In genomic region chr14:81315344-81315743, GRCh38 we compare ENCODE assay signal across 16 cellular contexts.
DNase-seq lines count a peak whose midpoint lies in the region; ATAC-seq and TF ChIP-seq lines count a peak whose summit lies in the region.
"Had no signal": no experiment of that assay in that cellular context is flagged by ENCODE, and none has a peak within 500 bp of the region (broad histone marks: within the 10 kb centered on the region; RNA-seq: fewer than 3 reads in every experiment).

No MANE protein-coding gene starts in this region.

- H3K4me1 Mint-ChIP-seq in glutamatergic neuron (ENCODE audit: low read depth, unreplicated experiment): peaks cover 57% of the 10 kb centered on the region
- H3K4me1 Mint-ChIP-seq: activated CD4-positive, alpha-beta T cell treated with anti-CD3 and anti-CD28 coated beads for 36 hours; T-helper 17 cell had no signal

- H3K4me1 ChIP-seq in HUES48 (ENCODE audit: control insufficient read depth, insufficient read depth, low read length) (peaks cover 55% of the 10 kb centered on the region), neuronal stem cell (ENCODE audit: control insufficient read depth in 2 of 2, insufficient read depth in 1 of 2, low read depth in 1 of 2, low read length in 2 of 2) (peaks cover 24 to 36% of the 10 kb centered on the region in 2 donors), gastrocnemius medialis (peaks cover 12 to 25% of the 10 kb centered on the region in 2 donors)

- H3K36me3 Mint-ChIP-seq in glutamatergic neuron (ENCODE audit: unreplicated experiment): peaks cover 6% of the 10 kb centered on the region
- H3K36me3 Mint-ChIP-seq in activated naive CD4-positive, alpha-beta T cell treated with anti-CD3 and anti-CD28 coated beads, Interleukin-2, amount 50 U/mL, for 72 hours: no peaks in the 10 kb centered on the region

- DNase-seq in NCI-H748 treated with DMSO at 0.1 percent for 48 hours (lab: John Stamatoyannopoulos, UW) (peak; percentile 56), glutamatergic neuron (no peak), neuronal stem cell (ENCODE audit: low spot score) (peak; percentile 57), HuH-7.5 (ENCODE audit: low spot score) (no peak), gastrocnemius medialis (no peak)
- no peak for DNase-seq in activated naive CD4-positive, alpha-beta T cell treated with anti-CD3 and anti-CD28 coated beads, Interleukin-2, amount 50 U/mL, for 72 hours (ENCODE audit: low spot score in 2 of 2)
- DNase-seq: activated CD4-positive, alpha-beta T cell treated with anti-CD3 and anti-CD28 coated beads for 36 hours; activated T-cell treated with anti-CD3 and anti-CD28 coated beads, Interleukin-2, amount 50 U/mL, for 4 hours; DMS79; RPMI8226; T-helper 17 cell had no signal

- no peak overlapping the region for H3K4me3 Mint-ChIP-seq in glutamatergic neuron (ENCODE audit: unreplicated experiment)
- H3K4me3 Mint-ChIP-seq: activated CD4-positive, alpha-beta T cell treated with anti-CD3 and anti-CD28 coated beads for 36 hours; activated T-cell treated with anti-CD3 and anti-CD28 coated beads, Interleukin-2, amount 50 U/mL, for 4 hours; B cell; T-helper 17 cell had no signal

- H4K8ac ChIP-seq in neuronal stem cell (ENCODE audit: low read depth, low read length): no peak overlapping the region

- H3K9me3 Mint-ChIP-seq in glutamatergic neuron (ENCODE audit: unreplicated experiment): peaks cover 11% of the 10 kb centered on the region
- no peaks in the 10 kb centered on the region for H3K9me3 Mint-ChIP-seq in activated naive CD4-positive, alpha-beta T cell treated with anti-CD3 and anti-CD28 coated beads, Interleukin-2, amount 50 U/mL, for 72 hours
- H3K9me3 Mint-ChIP-seq: activated T-cell treated with anti-CD3 and anti-CD28 coated beads, Interleukin-2, amount 50 U/mL, for 4 hours had no signal

- no peak overlapping the region for H2AFZ ChIP-seq in neuronal stem cell (ENCODE audit: low read length)

- no peak overlapping the region for H2BK120ac ChIP-seq in neuronal stem cell (ENCODE audit: low read depth, low read length)

- TF ChIP-seq CTCF in glutamatergic neuron (IDR thresholded peaks at IDR 0.05; ENCODE audit: partially characterized antibody, unreplicated experiment) (no peak), gastrocnemius medialis (IDR thresholded peaks at IDR 0.05 in 4 of 5, conservative IDR thresholded peaks at IDR 0.05 in 1 of 5) (no peak)

- ATAC-seq in gastrocnemius medialis (no peak), GM18907 (IDR thresholded peaks at IDR 0.05; ENCODE audit: unreplicated experiment) (no peak)
- no peak for ATAC-seq in activated naive CD4-positive, alpha-beta T cell treated with anti-CD3 and anti-CD28 coated beads, Interleukin-2, amount 50 U/mL, for 72 hours
- ATAC-seq: activated CD4-positive, alpha-beta T cell treated with anti-CD3 and anti-CD28 coated beads for 36 hours; activated T-cell treated with anti-CD3 and anti-CD28 coated beads, Interleukin-2, amount 50 U/mL, for 4 hours; T-helper 17 cell had no signal

- no peak overlapping the region for H3K4ac ChIP-seq in neuronal stem cell (ENCODE audit: low read length)

- H3K27me3 ChIP-seq in HUES48 (ENCODE audit: control insufficient read depth, insufficient read depth, low read length) (no peaks in the 10 kb centered on the region), neuronal stem cell (ENCODE audit: control insufficient read depth in 3 of 3, insufficient read depth in 3 of 3, low read depth in 1 of 3, low read length in 3 of 3) (no peaks in the 10 kb centered on the region), gastrocnemius medialis (no peaks in the 10 kb centered on the region)
- H3K27me3 ChIP-seq: tibial nerve had no signal

- H3K18ac ChIP-seq in neuronal stem cell (ENCODE audit: low read length): no peak overlapping the region

- no peak overlapping the region for H4K91ac ChIP-seq in neuronal stem cell (ENCODE audit: low read depth, low read length, poor library complexity)

- peak overlapping the region; percentile 94 for H3K27ac ChIP-seq in HUES48 (ENCODE audit: low read depth, low read length)
- peak overlapping the region; percentile 44 for H3K27ac ChIP-seq in neuronal stem cell (replicated peaks; ENCODE audit: low read length)
- no peak overlapping the region for H3K27ac ChIP-seq in gastrocnemius medialis
- H3K27ac ChIP-seq: coronary artery had no signal

- no CpG with 5 or more reads among the region's 5 CpGs for WGBS in neuronal stem cell (ENCODE audit: extremely low coverage in 2 of 2, insufficient read length in 2 of 2, insufficient replicate concordance in 1 of 2), 2 donors

- H2BK5ac ChIP-seq in neuronal stem cell (ENCODE audit: low read length): no peak overlapping the region

- H3K36me3 ChIP-seq in HUES48 (ENCODE audit: control insufficient read depth, insufficient read depth, low read length) (no peaks in the 10 kb centered on the region), neuronal stem cell (replicated peaks in 1 of 2; ENCODE audit: control insufficient read depth in 2 of 2, insufficient read depth in 2 of 2, low read length in 2 of 2) (no peaks in the 10 kb centered on the region), gastrocnemius medialis (no peaks in the 10 kb centered on the region)
- H3K36me3 ChIP-seq: tibial nerve had no signal

- H3K4me2 ChIP-seq in neuronal stem cell (ENCODE audit: insufficient read depth, low read length, poor library complexity, severe bottlenecking): peak overlapping the region; percentile 47

- no peak overlapping the region for H2BK15ac ChIP-seq in neuronal stem cell (ENCODE audit: low read length)

- H3K27ac Mint-ChIP-seq in glutamatergic neuron (ENCODE audit: unreplicated experiment): peak overlapping the region; percentile 78
- H3K27ac Mint-ChIP-seq in activated naive CD4-positive, alpha-beta T cell treated with anti-CD3 and anti-CD28 coated beads, Interleukin-2, amount 50 U/mL, for 72 hours: no peak overlapping the region
- H3K27ac Mint-ChIP-seq: activated CD4-positive, alpha-beta T cell treated with anti-CD3 and anti-CD28 coated beads for 36 hours; B cell; T-helper 17 cell had no signal

- no peak overlapping the region for H3K23ac ChIP-seq in neuronal stem cell (ENCODE audit: low read depth, low read length, poor library complexity)

- H3K9ac ChIP-seq in HUES48 (ENCODE audit: low read depth, low read length): peak overlapping the region; percentile 59; the same call in 1 of the 2 replicates
- no peak overlapping the region for H3K9ac ChIP-seq in neuronal stem cell (ENCODE audit: low read depth, low read length, poor library complexity)

- H3K14ac ChIP-seq in neuronal stem cell (ENCODE audit: low read length): no peak overlapping the region

- TF ChIP-seq POLR2A in gastrocnemius medialis (IDR thresholded peaks at IDR 0.05): no peak

- intact Hi-C loops in gastrocnemius medialis (cut with DNase I; ENCODE audit: low total_unique reads): no loop called here

- peak overlapping the region; percentile 21; the same call in 1 of the 2 replicates for H3K4me3 ChIP-seq in HUES48 (ENCODE audit: low read depth, low read length)
- no peak overlapping the region for H3K4me3 ChIP-seq in neuronal stem cell (ENCODE audit: low read length in 2 of 2)
- no peak overlapping the region for H3K4me3 ChIP-seq in gastrocnemius medialis
- H3K4me3 ChIP-seq: coronary artery, tibial nerve had no signal

- H3K79me1 ChIP-seq in neuronal stem cell (ENCODE audit: low read depth, low read length): no peaks in the 10 kb centered on the region

- no peak overlapping the region for H2BK12ac ChIP-seq in neuronal stem cell (ENCODE audit: low read length)

- peaks cover 5% of the 10 kb centered on the region for H3K27me3 Mint-ChIP-seq in glutamatergic neuron (ENCODE audit: unreplicated experiment)
- H3K27me3 Mint-ChIP-seq: activated CD4-positive, alpha-beta T cell treated with anti-CD3 and anti-CD28 coated beads for 36 hours had no signal

- no peak overlapping the region for H2AK5ac ChIP-seq in neuronal stem cell (ENCODE audit: low read depth, low read length)

- in situ Hi-C loops in gastrocnemius medialis (cut with MboI; ENCODE audit: low sequenced_read_pairs in 4 of 4): no loop called here

- no peaks in the 10 kb centered on the region for H3K9me3 ChIP-seq in HUES48 (ENCODE audit: control insufficient read depth, insufficient read depth, low read length)
- H3K9me3 ChIP-seq in neuronal stem cell (replicated peaks in 1 of 2; ENCODE audit: control insufficient read depth in 2 of 2, insufficient read depth in 1 of 2, low read depth in 1 of 2, low read length in 2 of 2): peaks cover 2 to 10% of the 10 kb centered on the region in 2 donors
- H3K9me3 ChIP-seq in gastrocnemius medialis: no peaks in the 10 kb centered on the region
- H3K9me3 ChIP-seq: tibial nerve had no signal

Comparison
In these comparisons a context has a peak if more than half of its experiments do, and no peak if none do; other contexts are left out.
1. H3K27ac ChIP-seq: peak in HUES48 (single experiment) and neuronal stem cell (single experiment); none in gastrocnemius medialis (0 of 4).
2. DNase-seq: peak in NCI-H748 treated with DMSO at 0.1 percent for 48 hours (single experiment) and neuronal stem cell (single experiment); none in glutamatergic neuron (single experiment), HuH-7.5 (single experiment), gastrocnemius medialis (0 of 2) and activated naive CD4-positive, alpha-beta T cell treated with anti-CD3 and anti-CD28 coated beads, Interleukin-2, amount 50 U/mL, for 72 hours (0 of 2).